In genomic region chr9:26753971-26754370, GRCh38 we compare ENCODE assay signal across 17 cellular contexts.
DNase-seq lines count a peak whose midpoint lies in the region; ATAC-seq and TF ChIP-seq lines count a peak whose summit lies in the region.
"Had no signal": no experiment of that assay in that cellular context is flagged by ENCODE, and none has a peak within 500 bp of the region (broad histone marks: within the 10 kb centered on the region; RNA-seq: fewer than 3 reads in every experiment).

No MANE protein-coding gene starts in this region.

- intact Hi-C loops in right cardiac atrium (cut with DNase I), result no loop called here

- no peak overlapping the region for H3K4me3 ChIP-seq in GM23338
- no peak overlapping the region for H3K4me3 ChIP-seq in endodermal cell (ENCODE audit: low read length)
- H3K4me3 ChIP-seq in neural progenitor cell, result no peak overlapping the region
- no peak overlapping the region for H3K4me3 ChIP-seq in right cardiac atrium (ENCODE audit: low read length)
- H3K4me3 ChIP-seq: A549, GM23248 had no signal

- peaks cover 28% of the 10 kb centered on the region for H3K4me1 ChIP-seq in GM23338 (ENCODE audit: insufficient read depth)
- H3K4me1 ChIP-seq in endodermal cell (ENCODE audit: control insufficient read depth, insufficient read depth, low read length), result peaks cover 10% of the 10 kb centered on the region
- peaks cover 26% of the 10 kb centered on the region for H3K4me1 ChIP-seq in neural progenitor cell
- H3K4me1 ChIP-seq in right cardiac atrium (ENCODE audit: control insufficient read depth, insufficient read depth, low read length), result no peaks in the 10 kb centered on the region
- H3K4me1 ChIP-seq: A549, Caco-2 had no signal

- H3K4me2 ChIP-seq in GM23338 (no peak overlapping the region), neural progenitor cell (peak overlapping the region; percentile 40)
- H3K4me2 ChIP-seq: A549 had no signal

- H3K4me3 Mint-ChIP-seq in GM23338 (no peak overlapping the region), brain (no peak overlapping the region), endodermal cell (no peak overlapping the region), neural progenitor cell (no peak overlapping the region)
- no peak overlapping the region for H3K4me3 Mint-ChIP-seq in T-helper 2 cell treated with Interferon-gamma antibody and Interleukin-4, amounts not matched to agents 5 μg/mL and 100 μg/mL, for 36 hours
- H3K4me3 Mint-ChIP-seq: CD4-positive, alpha-beta T cell had no signal

- WGBS in endodermal cell (ENCODE audit: insufficient coverage in 1 of 2, insufficient read length in 1 of 2), 2 experiments, result 100% methylated on average over 1 of the region's 1 CpG; no CpG with 5 or more reads in 1 of the 2 experiments
- 86% methylated on average over 1 of the region's 1 CpG for WGBS in right cardiac atrium

- DNase-seq in GM23338 (ENCODE audit: low spot score) (no peak), endodermal cell (no peak), neural progenitor cell (ENCODE audit: low spot score) (peak; percentile 51), right cardiac atrium (no peak), NCI-H82 treated with DMSO at 0.1 percent for 48 hours (lab: John Stamatoyannopoulos, UW; ENCODE audit: unreplicated experiment) (no peak)
- no peak for DNase-seq in T-helper 2 cell treated with Interferon-gamma antibody and Interleukin-4, amounts not matched to agents 5 μg/mL and 100 μg/mL, for 36 hours (ENCODE audit: low spot score)
- DNase-seq: AML-193; Caco-2; CD4-positive, alpha-beta T cell; GM23248; H7 had no signal

- H3K9ac ChIP-seq in endodermal cell (ENCODE audit: extremely low read depth, low read length, poor library complexity, severe bottlenecking) (no peak overlapping the region), neural progenitor cell (no peak overlapping the region)
- H3K9ac ChIP-seq: GM23248 had no signal

- H4K20me1 ChIP-seq in GM23338 (replicated peaks; ENCODE audit: insufficient read depth) (no peaks in the 10 kb centered on the region), neural progenitor cell (ENCODE audit: low read depth) (no peaks in the 10 kb centered on the region)

- peaks cover 2% of the 10 kb centered on the region for H3K27me3 Mint-ChIP-seq in GM23338 (ENCODE audit: insufficient read depth, low read depth, poor library complexity)
- H3K27me3 Mint-ChIP-seq in brain, result peaks cover 5% of the 10 kb centered on the region
- no peaks in the 10 kb centered on the region for H3K27me3 Mint-ChIP-seq in endodermal cell (ENCODE audit: insufficient read depth)
- peaks cover 2% of the 10 kb centered on the region for H3K27me3 Mint-ChIP-seq in neural progenitor cell (ENCODE audit: insufficient read depth, low read depth)
- H3K27me3 Mint-ChIP-seq in T-helper 2 cell treated with Interferon-gamma antibody and Interleukin-4, amounts not matched to agents 5 μg/mL and 100 μg/mL, for 36 hours (ENCODE audit: low read depth), result no peaks in the 10 kb centered on the region
- H3K27me3 Mint-ChIP-seq: CD4-positive, alpha-beta T cell had no signal

- no peaks in the 10 kb centered on the region for H3K36me3 ChIP-seq in GM23338 (ENCODE audit: insufficient read depth)
- H3K36me3 ChIP-seq in endodermal cell (ENCODE audit: control insufficient read depth, insufficient read depth, low read length), result no peaks in the 10 kb centered on the region
- no peaks in the 10 kb centered on the region for H3K36me3 ChIP-seq in neural progenitor cell

- TF ChIP-seq CTCF in GM23338 (conservative IDR thresholded peaks at IDR 0.05; ENCODE audit: low read depth in 2 of 2) (no peak), brain (conservative IDR thresholded peaks at IDR 0.05) (no peak), endodermal cell (conservative IDR thresholded peaks at IDR 0.05) (no peak), neural progenitor cell (IDR thresholded peaks at IDR 0.05) (no peak)

- H3K27ac Mint-ChIP-seq in GM23338 (no peak overlapping the region), brain (peak overlapping the region in 3 of 5 experiments; percentile 56 to 90 (median 83)), endodermal cell (no peak overlapping the region), neural progenitor cell (no peak overlapping the region)
- H3K27ac Mint-ChIP-seq in T-helper 2 cell treated with Interferon-gamma antibody and Interleukin-4, amounts not matched to agents 5 μg/mL and 100 μg/mL, for 36 hours, result no peak overlapping the region
- H3K27ac Mint-ChIP-seq: CD4-positive, alpha-beta T cell had no signal

- peak; percentile 26; the same call in 2 of the 3 replicates for ATAC-seq in GM23338
- no peak for ATAC-seq in right cardiac atrium
- no peak for ATAC-seq in GM18907 (IDR thresholded peaks at IDR 0.05; ENCODE audit: unreplicated experiment)
- ATAC-seq: A549, HepG2 had no signal

- peaks cover 19% of the 10 kb centered on the region for H3K9me2 ChIP-seq in GM23338 (ENCODE audit: insufficient read depth)

- H3K27me3 ChIP-seq in GM23338 (ENCODE audit: insufficient read depth), result no peaks in the 10 kb centered on the region
- H3K27me3 ChIP-seq in endodermal cell (ENCODE audit: control insufficient read depth, insufficient read depth, low read length, poor library complexity, severe bottlenecking), result no peaks in the 10 kb centered on the region
- no peaks in the 10 kb centered on the region for H3K27me3 ChIP-seq in neural progenitor cell
- no peaks in the 10 kb centered on the region for H3K27me3 ChIP-seq in right cardiac atrium (ENCODE audit: control insufficient read depth, insufficient read depth)

- H3K9me3 ChIP-seq in endodermal cell (ENCODE audit: control insufficient read depth, low read length) (no peaks in the 10 kb centered on the region), neural progenitor cell (ENCODE audit: low read depth) (no peaks in the 10 kb centered on the region), right cardiac atrium (ENCODE audit: control insufficient read depth, low read length) (no peaks in the 10 kb centered on the region)
- H3K9me3 ChIP-seq: A549, Caco-2 had no signal

- no peaks in the 10 kb centered on the region for H3K79me2 ChIP-seq in GM23338 (replicated peaks; ENCODE audit: insufficient read depth)
- H3K79me2 ChIP-seq in neural progenitor cell (ENCODE audit: low read depth), result no peaks in the 10 kb centered on the region

- H2AFZ ChIP-seq in GM23338 (peak overlapping the region; percentile 30; the same call in 1 of the 2 replicates), neural progenitor cell (replicated peaks) (no peak overlapping the region)
- H2AFZ ChIP-seq: GM23248 had no signal

- H3K36me3 Mint-ChIP-seq in GM23338 (ENCODE audit: low read depth) (peaks cover under 1% of the 10 kb centered on the region; the same call in 1 of the 3 replicates), brain (no peaks in the 10 kb centered on the region), endodermal cell (ENCODE audit: low read depth) (no peaks in the 10 kb centered on the region), neural progenitor cell (peaks cover 2% of the 10 kb centered on the region)
- no peaks in the 10 kb centered on the region for H3K36me3 Mint-ChIP-seq in T-helper 2 cell treated with Interferon-gamma antibody and Interleukin-4, amounts not matched to agents 5 μg/mL and 100 μg/mL, for 36 hours (ENCODE audit: low read depth)

- H3K4me1 Mint-ChIP-seq in GM23338, result peaks cover 33% of the 10 kb centered on the region
- peaks cover 37% of the 10 kb centered on the region for H3K4me1 Mint-ChIP-seq in brain
- peaks cover 24% of the 10 kb centered on the region for H3K4me1 Mint-ChIP-seq in endodermal cell
- H3K4me1 Mint-ChIP-seq in neural progenitor cell, result peaks cover 32% of the 10 kb centered on the region
- H3K4me1 Mint-ChIP-seq in T-helper 2 cell treated with Interferon-gamma antibody and Interleukin-4, amounts not matched to agents 5 μg/mL and 100 μg/mL, for 36 hours (ENCODE audit: low read depth), result no peaks in the 10 kb centered on the region

- H3K27ac ChIP-seq in GM23338 (ENCODE audit: low read depth) (no peak overlapping the region), endodermal cell (ENCODE audit: low read depth, low read length) (peak overlapping the region; percentile 16), neural progenitor cell (peak overlapping the region; percentile 41), right cardiac atrium (ENCODE audit: low read length) (no peak overlapping the region)
- H3K27ac ChIP-seq: 22Rv1, A549, C4-2B, GM23248 had no signal

- H3F3A ChIP-seq in GM23338 (replicated peaks; ENCODE audit: low read depth) (no peaks in the 10 kb centered on the region), neural progenitor cell (ENCODE audit: low read depth) (peaks cover 20% of the 10 kb centered on the region)

- H3K9me3 Mint-ChIP-seq in GM23338 (no peaks in the 10 kb centered on the region; the same call in 2 of the 3 replicates), brain (peaks cover 0 to 4% (median 0%) of the 10 kb centered on the region in 5 experiments), endodermal cell (no peaks in the 10 kb centered on the region), neural progenitor cell (no peaks in the 10 kb centered on the region)
- no peaks in the 10 kb centered on the region for H3K9me3 Mint-ChIP-seq in T-helper 2 cell treated with Interferon-gamma antibody and Interleukin-4, amounts not matched to agents 5 μg/mL and 100 μg/mL, for 36 hours
- H3K9me3 Mint-ChIP-seq: CD4-positive, alpha-beta T cell had no signal

TF ChIP-seq in GM23338, 12 proteins besides CTCF, POLR2A, EP300 and RAD21:
- TF ChIP-seq, protein P1, sequence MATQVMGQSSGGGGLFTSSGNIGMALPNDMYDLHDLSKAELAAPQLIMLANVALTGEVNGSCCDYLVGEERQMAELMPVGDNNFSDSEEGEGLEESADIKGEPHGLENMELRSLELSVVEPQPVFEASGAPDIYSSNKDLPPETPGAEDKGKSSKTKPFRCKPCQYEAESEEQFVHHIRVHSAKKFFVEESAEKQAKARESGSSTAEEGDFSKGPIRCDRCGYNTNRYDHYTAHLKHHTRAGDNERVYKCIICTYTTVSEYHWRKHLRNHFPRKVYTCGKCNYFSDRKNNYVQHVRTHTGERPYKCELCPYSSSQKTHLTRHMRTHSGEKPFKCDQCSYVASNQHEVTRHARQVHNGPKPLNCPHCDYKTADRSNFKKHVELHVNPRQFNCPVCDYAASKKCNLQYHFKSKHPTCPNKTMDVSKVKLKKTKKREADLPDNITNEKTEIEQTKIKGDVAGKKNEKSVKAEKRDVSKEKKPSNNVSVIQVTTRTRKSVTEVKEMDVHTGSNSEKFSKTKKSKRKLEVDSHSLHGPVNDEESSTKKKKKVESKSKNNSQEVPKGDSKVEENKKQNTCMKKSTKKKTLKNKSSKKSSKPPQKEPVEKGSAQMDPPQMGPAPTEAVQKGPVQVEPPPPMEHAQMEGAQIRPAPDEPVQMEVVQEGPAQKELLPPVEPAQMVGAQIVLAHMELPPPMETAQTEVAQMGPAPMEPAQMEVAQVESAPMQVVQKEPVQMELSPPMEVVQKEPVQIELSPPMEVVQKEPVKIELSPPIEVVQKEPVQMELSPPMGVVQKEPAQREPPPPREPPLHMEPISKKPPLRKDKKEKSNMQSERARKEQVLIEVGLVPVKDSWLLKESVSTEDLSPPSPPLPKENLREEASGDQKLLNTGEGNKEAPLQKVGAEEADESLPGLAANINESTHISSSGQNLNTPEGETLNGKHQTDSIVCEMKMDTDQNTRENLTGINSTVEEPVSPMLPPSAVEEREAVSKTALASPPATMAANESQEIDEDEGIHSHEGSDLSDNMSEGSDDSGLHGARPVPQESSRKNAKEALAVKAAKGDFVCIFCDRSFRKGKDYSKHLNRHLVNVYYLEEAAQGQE (IDR thresholded peaks at IDR 0.05; ENCODE audit: unreplicated experiment), result no peak

Comparison
In these comparisons a context has a peak if more than half of its experiments do, and no peak if none do; other contexts are left out.
1. H3K27ac ChIP-seq: peak in endodermal cell (single experiment) and neural progenitor cell (single experiment); none in GM23338 (single experiment) and right cardiac atrium (single experiment).
2. H3K27ac Mint-ChIP-seq: peak in brain (3 of 5); none in GM23338 (single experiment), endodermal cell (single experiment), neural progenitor cell (single experiment) and T-helper 2 cell treated with Interferon-gamma antibody and Interleukin-4, amounts not matched to agents 5 μg/mL and 100 μg/mL, for 36 hours (single experiment).